In genomic region chr1:115492019-115492595, GRCh38 we compare ENCODE assay signal across 18 cellular contexts.
A peak's percentile ranks its signal among the peaks of the same experiment; 100 is the strongest.
DNase-seq lines count a peak whose midpoint lies in the region; ATAC-seq and TF ChIP-seq lines count a peak whose summit lies in the region.
"Had no signal": no experiment of that assay in that cellular context is flagged by ENCODE, and none has a peak within 500 bp of the region (broad histone marks: within the 10 kb centered on the region; RNA-seq: fewer than 3 reads in every experiment).

No MANE protein-coding gene starts in this region.

- no peaks in the 10 kb centered on the region for H3K4me1 Mint-ChIP-seq in stimulated activated memory B cell treated with anti-CD40 and anti-IgM and Interleukin-4, amounts not matched to agents 10 μg/mL and 1 μg/mL and 100 μg/mL, for 72 hours
- H3K4me1 Mint-ChIP-seq: CD8-positive, alpha-beta memory T cell had no signal

- H3F3A ChIP-seq in PC-9 (ENCODE audit: insufficient read depth, low read depth), result peaks cover 4% of the 10 kb centered on the region

- H3K79me2 ChIP-seq in PC-9 (ENCODE audit: low read depth), result no peaks in the 10 kb centered on the region

- WGBS in esophagus muscularis mucosa, result 78% methylated on average over 4 of the region's 4 CpGs

- intact Hi-C loops in PC-9 (cut with micrococcal nuclease; ENCODE audit: unreplicated experiment) (no loop called here), esophagus muscularis mucosa (cut with DNase I) (no loop called here)

- H3K9me3 Mint-ChIP-seq in stimulated activated memory B cell treated with anti-CD40 and anti-IgM and Interleukin-4, amounts not matched to agents 10 μg/mL and 1 μg/mL and 100 μg/mL, for 72 hours, result no peaks in the 10 kb centered on the region
- H3K9me3 Mint-ChIP-seq: CD8-positive, alpha-beta memory T cell had no signal

- H3K27ac ChIP-seq in PC-9 (no peak overlapping the region), esophagus muscularis mucosa (replicated peaks in 1 of 4) (no peak overlapping the region)

- TF ChIP-seq CTCF in PC-9 (conservative IDR thresholded peaks at IDR 0.05), result no peak
- no peak for TF ChIP-seq CTCF in esophagus muscularis mucosa (IDR thresholded peaks at IDR 0.05)

- no peak for TF ChIP-seq POLR2A in esophagus muscularis mucosa (IDR thresholded peaks at IDR 0.05; ENCODE audit: low read depth)

- H3K4me1 ChIP-seq in PC-9 (replicated peaks; ENCODE audit: insufficient read depth), result peaks cover 42% of the 10 kb centered on the region
- H3K4me1 ChIP-seq in esophagus muscularis mucosa, result no peaks in the 10 kb centered on the region

- H3K36me3 ChIP-seq in PC-9 (ENCODE audit: low read depth) (no peaks in the 10 kb centered on the region), esophagus muscularis mucosa (no peaks in the 10 kb centered on the region)
- H3K36me3 ChIP-seq: SJSA1 had no signal

- no peaks in the 10 kb centered on the region for H3K36me3 Mint-ChIP-seq in stimulated activated memory B cell treated with anti-CD40 and anti-IgM and Interleukin-4, amounts not matched to agents 10 μg/mL and 1 μg/mL and 100 μg/mL, for 72 hours
- H3K36me3 Mint-ChIP-seq: CD8-positive, alpha-beta memory T cell had no signal

- no peak overlapping the region for H3K27ac Mint-ChIP-seq in stimulated activated memory B cell treated with anti-CD40 and anti-IgM and Interleukin-4, amounts not matched to agents 10 μg/mL and 1 μg/mL and 100 μg/mL, for 72 hours
- H3K27ac Mint-ChIP-seq: CD8-positive, alpha-beta memory T cell had no signal

- no peak overlapping the region for H3K4me3 Mint-ChIP-seq in stimulated activated memory B cell treated with anti-CD40 and anti-IgM and Interleukin-4, amounts not matched to agents 10 μg/mL and 1 μg/mL and 100 μg/mL, for 72 hours
- H3K4me3 Mint-ChIP-seq: CD8-positive, alpha-beta memory T cell had no signal

- H3K27me3 ChIP-seq in PC-9 (ENCODE audit: insufficient read depth, low read depth), result no peaks in the 10 kb centered on the region
- H3K27me3 ChIP-seq in esophagus muscularis mucosa, result no peaks in the 10 kb centered on the region
- H3K27me3 ChIP-seq: SJSA1 had no signal

- POLR2A ChIA-PET in PC-9 (lab: Charles Lee; ENCODE audit: unreplicated experiment), result no interaction called here

- peak overlapping the region; percentile 40; the same call in 1 of the 2 replicates for H2AFZ ChIP-seq in PC-9

- no TSS peak for BruUV-seq in PC-9 (replicated peaks; lab: Mats Ljungman, UMichigan)

- ATAC-seq in stimulated activated memory B cell treated with anti-CD40 and anti-IgM and Interleukin-4, amounts not matched to agents 10 μg/mL and 1 μg/mL and 100 μg/mL, for 72 hours, result peak; percentile 25
- ATAC-seq: HepG2 had no signal

- no peaks in the 10 kb centered on the region for H3K27me3 Mint-ChIP-seq in stimulated activated memory B cell treated with anti-CD40 and anti-IgM and Interleukin-4, amounts not matched to agents 10 μg/mL and 1 μg/mL and 100 μg/mL, for 72 hours
- H3K27me3 Mint-ChIP-seq: CD8-positive, alpha-beta memory T cell had no signal

- H3K4me2 ChIP-seq in PC-9, result peak overlapping the region; percentile 52; the same call in 1 of the 2 replicates

- no peak overlapping the region for H3K4me3 ChIP-seq in PC-9
- no peak overlapping the region for H3K4me3 ChIP-seq in esophagus muscularis mucosa
- H3K4me3 ChIP-seq: SJSA1 had no signal

- H3K9me2 ChIP-seq in PC-9 (ENCODE audit: insufficient read depth), result 0 out of 2 replicates have a peak, but pooled peaks cover 2% of the 10 kb centered on the region

- DNase-seq in ELF-1 (ENCODE audit: low read depth, low spot score) (peak; percentile 51), PC-9 (no peak), esophagus muscularis mucosa (ENCODE audit: extremely low spot score) (peak; percentile 86), SIG-M5 (lab: John Stamatoyannopoulos, UW) (no peak), dermis blood vessel endothelial cell (no peak), NCI-H1694 treated with DMSO at 0.1 percent for 48 hours (lab: John Stamatoyannopoulos, UW) (no peak)
- DNase-seq: C1 segment of cervical spinal cord; CD8-positive, alpha-beta memory T cell; GOT3; KBM-7; NCI-H1417; NCI-H2029; NCI-H345; NCI-H524 treated with DMSO at 0.1 percent for 48 hours; RPMI8226 had no signal

- CTCF ChIA-PET in PC-9 (lab: Charles Lee), result interaction anchor here (0.6 kb wide), 1 partner anchor 49 kb away, joined by 4 read pairs; no protein-coding TSS in a partner anchor

- no peak for TF ChIP-seq EP300 in esophagus muscularis mucosa (IDR thresholded peaks at IDR 0.05)

- H4K20me1 ChIP-seq in PC-9 (ENCODE audit: insufficient read depth), result no peaks in the 10 kb centered on the region

- H3K9me3 ChIP-seq in PC-9 (ENCODE audit: insufficient read depth, low read depth) (no peaks in the 10 kb centered on the region), esophagus muscularis mucosa (peaks cover 0 to 3% (median 0%) of the 10 kb centered on the region in 4 donors)
- H3K9me3 ChIP-seq: SJSA1 had no signal

Comparison
In these comparisons a context has a peak if more than half of its experiments do, and no peak if none do; other contexts are left out.
1. DNase-seq: peak in ELF-1 (single experiment) and esophagus muscularis mucosa (single experiment); none in PC-9 (0 of 2), SIG-M5 (single experiment), dermis blood vessel endothelial cell (single experiment) and NCI-H1694 treated with DMSO at 0.1 percent for 48 hours (single experiment).